In genomic region chr1:173563846-173564245, GRCh38 we compare ENCODE assay signal across 11 cellular contexts. TPM values are rescaled to one million over a fixed set of nuclear protein-coding genes. Genes with fewer than 3 reads are reported as not detected.
"Had no signal": no experiment of that assay in that cellular context is flagged by ENCODE, and none has a peak within 500 bp of the region (broad histone marks: within the 10 kb centered on the region; RNA-seq: fewer than 3 reads in every experiment).

No MANE protein-coding gene starts in this region.

RNA-seq across cellular contexts. Expression of gene SLC9C2, which starts 39.0 kb away (rescaled TPM):
- total RNA-seq: OCI-LY7, PC-3, PC-9, Peyer's patch, Right ventricle myocardium superior, RPMI7951, SJCRH30, SJSA1, SK-MEL-5, T-cell had no signal
- polyA plus RNA-seq: SK-N-SH had no signal
